Comparison of ENCODE assay signal across 8 cellular contexts in the genomic region with DNA sequence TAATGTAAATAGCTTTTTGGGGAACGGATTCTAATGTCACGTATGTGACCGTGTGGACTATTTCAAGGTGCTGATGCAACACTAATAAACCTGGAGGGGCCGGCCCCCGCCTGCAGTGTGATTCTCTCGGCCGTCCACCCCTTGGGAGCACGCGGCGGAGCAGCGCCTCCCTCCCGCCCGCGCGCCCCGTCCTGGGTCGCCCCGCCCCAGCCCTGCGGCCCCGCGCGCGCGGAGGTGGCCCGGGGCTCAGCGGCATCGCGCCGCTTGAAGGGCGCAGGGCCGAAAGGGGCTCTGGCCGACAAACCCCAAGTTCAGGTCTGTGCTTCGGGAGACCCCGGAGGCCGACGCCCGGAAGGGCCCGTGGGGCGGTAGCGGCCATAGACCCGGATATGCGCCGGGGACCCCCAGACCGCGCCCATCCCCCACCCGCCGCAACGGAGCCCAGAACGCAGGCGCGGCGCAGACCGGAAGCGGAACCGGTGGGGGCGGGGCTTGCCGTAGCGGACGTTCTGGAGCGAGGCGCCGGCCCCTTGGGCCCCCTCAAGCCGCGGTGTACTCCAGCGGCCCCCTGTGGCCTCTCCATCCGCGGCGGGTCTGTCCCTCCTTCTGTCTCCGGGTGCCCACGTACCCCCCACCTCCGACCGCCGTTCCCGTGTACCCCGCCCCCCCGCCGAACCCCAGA. TPM values are rescaled to one million over a fixed set of nuclear protein-coding genes. Genes with fewer than 3 reads are reported as not detected.
A peak's percentile ranks its signal among the peaks of the same experiment; 100 is the strongest.
DNase-seq lines count a peak whose midpoint lies in the region; ATAC-seq and TF ChIP-seq lines count a peak whose summit lies in the region.

Gene TEX22 (plus strand): TSS at position 495 of the 682 bp plus-strand sequence. CDS start 803 bp downstream, outside the sequence.

- peak; percentile 60 for ATAC-seq in GM21515 (IDR thresholded peaks at IDR 0.05; ENCODE audit: unreplicated experiment)
- peak; percentile 88 for ATAC-seq in Panc1
- ATAC-seq in activated T-cell treated with anti-CD3 and anti-CD28 coated beads, Interleukin-2, amount 50 U/mL, for 72 hours (replicated peaks in 1 of 2): peak; percentile 90
- peak; percentile 85 to 92 (median 87) for ATAC-seq in natural killer cell
- ATAC-seq in stimulated activated naive B cell treated with anti-CD40 and anti-IgM and Interleukin-4, amounts not matched to agents 10 μg/mL and 1 μg/mL and 100 μg/mL, for 72 hours (replicated peaks): peak; percentile 88 to 91

- peak within 1 kb of the TSS; percentile 65 to 66 for H3K4me3 ChIP-seq in Panc1 (ENCODE audit: low read depth in 2 of 2, low read length in 2 of 2)

- H3K27ac Mint-ChIP-seq in Calu3 (ENCODE audit: unreplicated experiment): peak within 1 kb of the TSS; percentile 52
- peak within 1 kb of the TSS; percentile 71 to 97 (median 84) for H3K27ac Mint-ChIP-seq in IgD-negative memory B cell
- H3K27ac Mint-ChIP-seq in activated T-cell treated with anti-CD3 and anti-CD28 coated beads, Interleukin-2, amount 50 U/mL, for 72 hours: peak within 1 kb of the TSS; percentile 93
- peak within 1 kb of the TSS; percentile 85 to 88 for H3K27ac Mint-ChIP-seq in natural killer cell
- H3K27ac Mint-ChIP-seq in stimulated activated naive B cell treated with anti-CD40 and anti-IgM and Interleukin-4, amounts not matched to agents 10 μg/mL and 1 μg/mL and 100 μg/mL, for 72 hours: peak within 1 kb of the TSS; percentile 97

- peak within 1 kb of the TSS; percentile 86 for H3K27ac ChIP-seq in Panc1 (ENCODE audit: low read length)

- peaks cover 3% of the 10 kb centered on the region; the same call in 1 of the 2 replicates for H3K4me1 ChIP-seq in Panc1 (ENCODE audit: control insufficient read depth, insufficient read depth, low read length)

- H3K27me3 ChIP-seq in Panc1 (ENCODE audit: control insufficient read depth, insufficient read depth, low read length): no peaks in the 10 kb centered on the region

- BruUV-seq in Calu3 (replicated peaks; lab: Mats Ljungman, UMichigan): no TSS peak
- BruUV-seq in Panc1 (replicated peaks; lab: Mats Ljungman, UMichigan): no TSS peak

- H3K36me3 Mint-ChIP-seq in Calu3 (ENCODE audit: insufficient read depth, unreplicated experiment): peaks cover 40% of the 10 kb centered on the region
- peaks cover 10% of the 10 kb centered on the region for H3K36me3 Mint-ChIP-seq in IgD-negative memory B cell
- peaks cover 12 to 18% of the 10 kb centered on the region in 2 donors for H3K36me3 Mint-ChIP-seq in activated T-cell treated with anti-CD3 and anti-CD28 coated beads, Interleukin-2, amount 50 U/mL, for 72 hours (ENCODE audit: insufficient read depth in 2 of 2)
- H3K36me3 Mint-ChIP-seq in natural killer cell: no peaks in the 10 kb centered on the region
- peaks cover 27 to 39% of the 10 kb centered on the region in 2 donors for H3K36me3 Mint-ChIP-seq in stimulated activated naive B cell treated with anti-CD40 and anti-IgM and Interleukin-4, amounts not matched to agents 10 μg/mL and 1 μg/mL and 100 μg/mL, for 72 hours

- intact Hi-C loops in Calu3 (cut with micrococcal nuclease; ENCODE audit: unreplicated experiment) (loop anchor here (2.0 kb wide), 1 partner anchor 79 kb away; no protein-coding TSS in a partner anchor), Panc1 (cut with micrococcal nuclease; ENCODE audit: unreplicated experiment) (no loop called here), natural killer cell (cut with micrococcal nuclease) (loop anchor here (5.0 kb wide), 1 partner anchor 94 kb away; the partner anchor contains the start of gene TEDC1)

- H3K9me3 ChIP-seq in Panc1 (ENCODE audit: control insufficient read depth, insufficient read depth, low read depth, low read length): no peaks in the 10 kb centered on the region

- CTCF ChIA-PET in Calu3 (lab: Charles Lee) (interaction anchor here (0.7 kb wide), 1 partner anchor 13 kb away, joined by 5 read pairs; no protein-coding TSS in a partner anchor), Panc1 (lab: Charles Lee) (no interaction called here)

- no peaks in the 10 kb centered on the region for H3K4me1 Mint-ChIP-seq in Calu3 (ENCODE audit: low read depth, unreplicated experiment)
- H3K4me1 Mint-ChIP-seq in IgD-negative memory B cell: peaks cover 2 to 14% (median 8%) of the 10 kb centered on the region in 3 donors
- peaks cover 5% of the 10 kb centered on the region for H3K4me1 Mint-ChIP-seq in activated T-cell treated with anti-CD3 and anti-CD28 coated beads, Interleukin-2, amount 50 U/mL, for 72 hours (ENCODE audit: low read depth)
- peaks cover 16 to 54% of the 10 kb centered on the region in 2 donors for H3K4me1 Mint-ChIP-seq in natural killer cell
- peaks cover 18 to 41% of the 10 kb centered on the region in 2 donors for H3K4me1 Mint-ChIP-seq in stimulated activated naive B cell treated with anti-CD40 and anti-IgM and Interleukin-4, amounts not matched to agents 10 μg/mL and 1 μg/mL and 100 μg/mL, for 72 hours

- peak; percentile 92 for DNase-seq in Calu3
- no peak for DNase-seq in Panc1 (ENCODE audit: low read depth, low spot score)
- peak; percentile 93 to 97 for DNase-seq in activated T-cell treated with anti-CD3 and anti-CD28 coated beads, Interleukin-2, amount 50 U/mL, for 72 hours
- peak; percentile 71 for DNase-seq in fibroblast of gingiva (ENCODE audit: low read depth)
- peak; percentile 95 for DNase-seq in natural killer cell
- DNase-seq in stimulated activated naive B cell treated with anti-CD40 and anti-IgM and Interleukin-4, amounts not matched to agents 10 μg/mL and 1 μg/mL and 100 μg/mL, for 72 hours: peak; percentile 88

- in situ Hi-C loops in Panc1 (cut with HindIII; ENCODE audit: low pct_unique_long_range_greater_than_20kb, low sequenced_read_pairs): no loop called here

- H3K36me3 ChIP-seq in Panc1 (ENCODE audit: control insufficient read depth, insufficient read depth, low read length): no peaks in the 10 kb centered on the region; the same call in 1 of the 2 replicates

- TF ChIP-seq CTCF in Calu3 (IDR thresholded peaks at IDR 0.05; ENCODE audit: unreplicated experiment) (no peak), Panc1 (IDR thresholded peaks at IDR 0.05) (no peak; the same call in 1 of the 2 replicates), natural killer cell (IDR thresholded peaks at IDR 0.05) (no peak)

- peaks cover 9% of the 10 kb centered on the region for H3K9me3 Mint-ChIP-seq in Calu3 (ENCODE audit: low read depth, unreplicated experiment)
- H3K9me3 Mint-ChIP-seq in IgD-negative memory B cell: no peaks in the 10 kb centered on the region
- peaks cover 0 to 3% of the 10 kb centered on the region in 2 donors for H3K9me3 Mint-ChIP-seq in activated T-cell treated with anti-CD3 and anti-CD28 coated beads, Interleukin-2, amount 50 U/mL, for 72 hours
- no peaks in the 10 kb centered on the region for H3K9me3 Mint-ChIP-seq in natural killer cell
- H3K9me3 Mint-ChIP-seq in stimulated activated naive B cell treated with anti-CD40 and anti-IgM and Interleukin-4, amounts not matched to agents 10 μg/mL and 1 μg/mL and 100 μg/mL, for 72 hours: no peaks in the 10 kb centered on the region

- POLR2A ChIA-PET in Panc1 (lab: Charles Lee): no interaction called here

- H3K4me3 Mint-ChIP-seq in Calu3 (ENCODE audit: low read depth, unreplicated experiment) (peak within 1 kb of the TSS; percentile 74), IgD-negative memory B cell (peak within 1 kb of the TSS; percentile 72 to 94 (median 89)), natural killer cell (peak within 1 kb of the TSS; percentile 84)
- peak within 1 kb of the TSS; percentile 85 to 95 for H3K4me3 Mint-ChIP-seq in activated T-cell treated with anti-CD3 and anti-CD28 coated beads, Interleukin-2, amount 50 U/mL, for 72 hours
- H3K4me3 Mint-ChIP-seq in stimulated activated naive B cell treated with anti-CD40 and anti-IgM and Interleukin-4, amounts not matched to agents 10 μg/mL and 1 μg/mL and 100 μg/mL, for 72 hours: peak within 1 kb of the TSS; percentile 89 to 95

- H3K27me3 Mint-ChIP-seq in Calu3 (ENCODE audit: unreplicated experiment) (no peaks in the 10 kb centered on the region), IgD-negative memory B cell (no peaks in the 10 kb centered on the region), natural killer cell (ENCODE audit: low read depth in 2 of 2) (no peaks in the 10 kb centered on the region)
- H3K27me3 Mint-ChIP-seq in activated T-cell treated with anti-CD3 and anti-CD28 coated beads, Interleukin-2, amount 50 U/mL, for 72 hours (ENCODE audit: low read depth): no peaks in the 10 kb centered on the region
- H3K27me3 Mint-ChIP-seq in stimulated activated naive B cell treated with anti-CD40 and anti-IgM and Interleukin-4, amounts not matched to agents 10 μg/mL and 1 μg/mL and 100 μg/mL, for 72 hours: no peaks in the 10 kb centered on the region

RNA-seq across cellular contexts. Expression of gene TEX22, which starts in this region (rescaled TPM):
- 1.6 and 2.8 TPM in 2 replicates for total RNA-seq in Calu3 (2022)
- polyA plus RNA-seq in IgD-negative memory B cell: 1.0 TPM
- total RNA-seq in Panc1 (2021; ENCODE audit: unreplicated experiment): 2.9 TPM
- polyA plus RNA-seq in Panc1 (2012; ENCODE audit: insufficient read length): 0.62 TPM
- total RNA-seq in activated T-cell treated with anti-CD3 and anti-CD28 coated beads, Interleukin-2, amount 50 U/mL, for 72 hours: 1 to 10 TPM; 1.8 to 3.3 TPM
- total RNA-seq in natural killer cell: 1 to 10 TPM in 2 of 3 donors, under 1 TPM in 1; 0.23 to 1.9 (median 1.8) TPM
